In the genomic region with DNA sequence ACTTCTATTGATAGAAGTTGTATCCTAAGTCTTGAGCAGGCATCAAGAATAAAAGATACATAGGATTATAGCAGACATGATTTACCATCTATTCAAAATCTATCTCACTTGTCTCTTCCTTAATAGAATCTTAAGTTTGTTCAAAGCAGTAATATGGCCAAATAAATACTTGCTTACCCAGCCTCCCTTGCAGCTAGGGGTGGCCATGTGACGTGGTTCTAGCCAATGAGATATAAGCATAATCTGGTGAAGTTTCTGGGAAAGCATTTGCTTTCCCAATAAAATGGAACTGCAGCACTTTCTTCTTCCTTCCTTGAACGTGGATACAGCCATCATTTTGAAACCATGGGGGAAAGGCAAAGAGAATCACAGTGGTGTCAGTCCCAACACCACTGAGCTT, we compare ENCODE assay signal across 28 cellular contexts.
"Had no signal": no experiment of that assay in that cellular context is flagged by ENCODE, and none has a peak within 500 bp of the region (broad histone marks: within the 10 kb centered on the region; RNA-seq: fewer than 3 reads in every experiment).

No MANE protein-coding gene starts in this region.

- H3K27me3 ChIP-seq: left lung, neural progenitor cell, neutrophil, ovary, right atrium auricular region, right lobe of liver, tibial nerve, upper lobe of left lung, vagina had no signal

- H3K27ac ChIP-seq: left lung, neural progenitor cell, neutrophil, ovary, right atrium auricular region, right lobe of liver, tibial nerve, upper lobe of left lung, vagina had no signal

- H3K36me3 ChIP-seq: left lung, neutrophil, ovary, right atrium auricular region, right lobe of liver, tibial nerve, upper lobe of left lung, vagina had no signal

- H3K9me3 ChIP-seq: neutrophil, ovary, right lobe of liver, vagina had no signal

- DNase-seq: hypothalamus; immature natural killer cell; kidney; left colon; left lung; mesendoderm; naive B cell; natural killer cell; nephron progenitor cell; ovary; right lobe of liver; stimulated activated CD4-positive, alpha-beta T cell treated with anti-CD3 and anti-CD28 coated beads, Interleukin-1b, Interleukin-23, amount 100 ng/mL, for 48 hours; stimulated activated CD4-positive, alpha-beta T cell treated with anti-CD3 and anti-CD28 coated beads, Interleukin-2, amount 100 ng/mL, for 48 hours; stimulated activated CD4-positive, alpha-beta T cell treated with anti-CD3 and anti-CD28 coated beads, Interleukin-4, amount 100 ng/mL, for 4 hours; stimulated activated CD8-positive, alpha-beta memory T cell treated with anti-CD3 and anti-CD28 coated beads, Interleukin-4, amount 100 ng/mL, for 48 hours; stimulated activated naive CD4-positive, alpha-beta T cell treated with Interleukin-2 at 50 U/mL for 16 hours; stimulated activated naive CD8-positive, alpha-beta T cell treated with anti-CD3 and anti-CD28 coated beads, Interleukin-15, amount 100 ng/mL, for 72 hours; substantia nigra; upper lobe of left lung had no signal

- ATAC-seq: left colon; left lung; natural killer cell; right lobe of liver; stimulated activated memory B cell treated with anti-CD40 and anti-IgM and Interleukin-4, amounts not matched to agents 10 μg/mL and 1 μg/mL and 100 μg/mL, for 72 hours; stimulated activated naive CD8-positive, alpha-beta T cell treated with anti-CD3 and anti-CD28 coated beads, Interleukin-15, amount 100 ng/mL, for 72 hours had no signal

- H3K4me1 ChIP-seq: left lung, neural progenitor cell, right atrium auricular region, tibial nerve, upper lobe of left lung had no signal

- H3K4me3 ChIP-seq: left lung, lung, neural progenitor cell, ovary, right atrium auricular region, right lobe of liver, smooth muscle cell, tibial nerve, upper lobe of left lung, vagina had no signal

- H3K4me2 ChIP-seq: neural progenitor cell, smooth muscle cell had no signal

- H3K9ac ChIP-seq: neural progenitor cell had no signal

- FAIRE-seq: islet of Langerhans, kidney had no signal

- H2AFZ ChIP-seq: neural progenitor cell had no signal
